1 cellular context compared by ENCODE assay signal in the genomic region with DNA sequence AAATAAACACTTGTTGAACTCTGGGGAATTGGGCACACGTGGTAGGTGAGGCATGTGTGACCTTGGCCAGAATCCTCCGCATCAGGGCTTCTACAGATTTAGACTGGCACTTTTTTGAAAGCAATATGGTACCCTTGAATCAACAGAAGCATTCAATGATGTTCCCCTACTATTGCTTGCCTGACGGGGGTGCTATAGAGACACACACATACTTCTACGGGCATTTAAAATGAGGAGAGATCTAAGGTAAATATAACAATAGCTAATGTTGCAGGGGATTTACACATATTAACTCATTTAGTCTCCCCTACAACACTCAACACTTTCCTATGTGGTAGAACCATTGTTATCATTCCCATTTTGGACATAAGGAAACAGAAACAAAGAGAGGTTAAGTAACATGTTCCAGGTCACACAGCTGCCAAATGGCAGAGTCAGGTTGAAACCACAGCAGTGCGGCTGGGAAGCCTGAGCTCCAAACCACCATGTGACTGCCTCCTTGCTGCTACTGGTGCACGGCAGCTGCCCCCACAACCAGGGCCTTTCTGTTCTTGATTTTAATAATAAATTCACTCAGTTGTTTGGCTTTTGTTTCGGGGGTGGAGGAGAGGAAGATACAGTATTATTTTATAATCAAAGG.
TF ChIP-seq lines count a peak whose summit lies in the region.

No MANE protein-coding gene starts in this region.

TF ChIP-seq in SK-N-SH treated with all-trans-retinoic acid at 6 μM for 48 hours, 23 proteins besides CTCF, POLR2A, EP300 and RAD21 (continued from another document):
- TF ChIP-seq, protein P1, sequence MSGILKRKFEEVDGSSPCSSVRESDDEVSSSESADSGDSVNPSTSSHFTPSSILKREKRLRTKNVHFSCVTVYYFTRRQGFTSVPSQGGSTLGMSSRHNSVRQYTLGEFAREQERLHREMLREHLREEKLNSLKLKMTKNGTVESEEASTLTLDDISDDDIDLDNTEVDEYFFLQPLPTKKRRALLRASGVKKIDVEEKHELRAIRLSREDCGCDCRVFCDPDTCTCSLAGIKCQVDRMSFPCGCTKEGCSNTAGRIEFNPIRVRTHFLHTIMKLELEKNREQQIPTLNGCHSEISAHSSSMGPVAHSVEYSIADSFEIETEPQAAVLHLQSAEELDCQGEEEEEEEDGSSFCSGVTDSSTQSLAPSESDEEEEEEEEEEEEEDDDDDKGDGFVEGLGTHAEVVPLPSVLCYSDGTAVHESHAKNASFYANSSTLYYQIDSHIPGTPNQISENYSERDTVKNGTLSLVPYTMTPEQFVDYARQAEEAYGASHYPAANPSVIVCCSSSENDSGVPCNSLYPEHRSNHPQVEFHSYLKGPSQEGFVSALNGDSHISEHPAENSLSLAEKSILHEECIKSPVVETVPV (CRISPR knock-in tag; IDR thresholded peaks at IDR 0.05) = no peak
- TF ChIP-seq, protein P2, sequence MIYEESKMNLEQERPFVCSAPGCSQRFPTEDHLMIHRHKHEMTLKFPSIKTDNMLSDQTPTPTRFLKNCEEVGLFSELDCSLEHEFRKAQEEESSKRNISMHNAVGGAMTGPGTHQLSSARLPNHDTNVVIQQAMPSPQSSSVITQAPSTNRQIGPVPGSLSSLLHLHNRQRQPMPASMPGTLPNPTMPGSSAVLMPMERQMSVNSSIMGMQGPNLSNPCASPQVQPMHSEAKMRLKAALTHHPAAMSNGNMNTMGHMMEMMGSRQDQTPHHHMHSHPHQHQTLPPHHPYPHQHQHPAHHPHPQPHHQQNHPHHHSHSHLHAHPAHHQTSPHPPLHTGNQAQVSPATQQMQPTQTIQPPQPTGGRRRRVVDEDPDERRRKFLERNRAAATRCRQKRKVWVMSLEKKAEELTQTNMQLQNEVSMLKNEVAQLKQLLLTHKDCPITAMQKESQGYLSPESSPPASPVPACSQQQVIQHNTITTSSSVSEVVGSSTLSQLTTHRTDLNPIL (CRISPR knock-in tag; IDR thresholded peaks at IDR 0.05; ENCODE audit: low read depth) = no peak
- TF ChIP-seq ZNF70 (CRISPR knock-in tag; IDR thresholded peaks at IDR 0.05) (no peak), PPARA (CRISPR knock-in tag; IDR thresholded peaks at IDR 0.05; ENCODE audit: borderline replicate concordance) (no peak), ZFP3 (CRISPR knock-in tag; IDR thresholded peaks at IDR 0.05) (no peak), GLIS3 (CRISPR knock-in tag; IDR thresholded peaks at IDR 0.05) (no peak), SNAI2 (CRISPR knock-in tag; IDR thresholded peaks at IDR 0.05) (no peak), BACH2 (CRISPR knock-in tag; IDR thresholded peaks at IDR 0.05; ENCODE audit: borderline replicate concordance) (no peak), TOX (CRISPR knock-in tag; IDR thresholded peaks at IDR 0.05; ENCODE audit: borderline replicate concordance) (no peak), ZC3H10 (CRISPR knock-in tag; IDR thresholded peaks at IDR 0.05) (no peak), ESRRG (CRISPR knock-in tag; IDR thresholded peaks at IDR 0.05) (no peak)
- TF ChIP-seq, protein P3, sequence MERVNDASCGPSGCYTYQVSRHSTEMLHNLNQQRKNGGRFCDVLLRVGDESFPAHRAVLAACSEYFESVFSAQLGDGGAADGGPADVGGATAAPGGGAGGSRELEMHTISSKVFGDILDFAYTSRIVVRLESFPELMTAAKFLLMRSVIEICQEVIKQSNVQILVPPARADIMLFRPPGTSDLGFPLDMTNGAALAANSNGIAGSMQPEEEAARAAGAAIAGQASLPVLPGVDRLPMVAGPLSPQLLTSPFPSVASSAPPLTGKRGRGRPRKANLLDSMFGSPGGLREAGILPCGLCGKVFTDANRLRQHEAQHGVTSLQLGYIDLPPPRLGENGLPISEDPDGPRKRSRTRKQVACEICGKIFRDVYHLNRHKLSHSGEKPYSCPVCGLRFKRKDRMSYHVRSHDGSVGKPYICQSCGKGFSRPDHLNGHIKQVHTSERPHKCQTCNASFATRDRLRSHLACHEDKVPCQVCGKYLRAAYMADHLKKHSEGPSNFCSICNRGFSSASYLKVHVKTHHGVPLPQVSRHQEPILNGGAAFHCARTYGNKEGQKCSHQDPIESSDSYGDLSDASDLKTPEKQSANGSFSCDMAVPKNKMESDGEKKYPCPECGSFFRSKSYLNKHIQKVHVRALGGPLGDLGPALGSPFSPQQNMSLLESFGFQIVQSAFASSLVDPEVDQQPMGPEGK (CRISPR knock-in tag; IDR thresholded peaks at IDR 0.05; ENCODE audit: borderline replicate concordance) = no peak
